Comparison of ENCODE assay signal across 8 cellular contexts in genomic region chr11:61701298-61701993, GRCh38. TPM values are rescaled to one million over a fixed set of nuclear protein-coding genes. Genes with fewer than 3 reads are reported as not detected.
DNase-seq lines count a peak whose midpoint lies in the region; ATAC-seq, FAIRE-seq and TF ChIP-seq lines count a peak whose summit lies in the region.

No MANE protein-coding gene starts in this region.

- TF ChIP-seq RAD21 in K562 (CRISPR knock-in tag; conservative IDR thresholded peaks at IDR 0.05 in 1 of 2, IDR thresholded peaks at IDR 0.05 in 1 of 2), result peak in 1 of 2 experiments; percentile 22; a peak in 1 of 4 replicates

- DNase-seq in DMS79 (lab: John Stamatoyannopoulos, UW) (peak; percentile 42), NCI-H146 treated with DMSO at 0.1 percent for 48 hours (lab: John Stamatoyannopoulos, UW; ENCODE audit: unreplicated experiment) (peak; percentile 13), K562 (ENCODE audit: extremely low read depth in 1 of 4, low spot score in 3 of 4) (peak; percentile 44 to 67 (median 56)), mucosa of descending colon (peak in 1 of 3 donors; percentile 67), foreskin melanocyte (no peak)

- ATAC-seq in K562 (peak; percentile 86), mucosa of descending colon (peak; percentile 21), GM18868 (IDR thresholded peaks at IDR 0.05; ENCODE audit: unreplicated experiment) (no peak), HG02884 (IDR thresholded peaks at IDR 0.05; ENCODE audit: unreplicated experiment) (no peak), HG03432 (IDR thresholded peaks at IDR 0.05; ENCODE audit: unreplicated experiment) (no peak)

- peak; percentile 75 for FAIRE-seq in K562 (lab: Jason Lieb, UNC)

- H3K9me3 ChIP-seq in K562 (replicated peaks; ENCODE audit: control insufficient read depth, insufficient read depth, low read depth, low read length) (no peaks in the 10 kb centered on the region), mucosa of descending colon (no peaks in the 10 kb centered on the region)

- H3K4me3 ChIP-seq in K562 (no peak overlapping the region), mucosa of descending colon (no peak overlapping the region)

- TF ChIP-seq CTCF in K562 (IDR thresholded peaks at IDR 0.05 in 2 of 3, conservative IDR thresholded peaks at IDR 0.05 in 1 of 3; ENCODE audit: insufficient read depth in 2 of 3, low read depth in 1 of 3, low read length in 3 of 3) (peak; percentile 47 to 63 (median 49); a peak in 5 of 6 replicates), mucosa of descending colon (IDR thresholded peaks at IDR 0.05) (no peak)

- CTCF ChIA-PET in K562 (lab: Yijun Ruan, JAX; ENCODE audit: low intra/inter-chr PET ratio), result no interaction called here

- no TSS peak for BruUV-seq in K562 (replicated peaks; lab: Mats Ljungman, UMichigan)

- H3K79me2 ChIP-seq in K562 (ENCODE audit: control insufficient read depth, insufficient read depth, low read length), result no peaks in the 10 kb centered on the region

- peak overlapping the region in 1 of 2 experiments; percentile 61; a peak in 1 of 4 replicates for H3K9ac ChIP-seq in K562 (ENCODE audit: insufficient read depth in 1 of 2, low read depth in 2 of 2, low read length in 2 of 2)

- intact Hi-C loops in K562 (cut with micrococcal nuclease), result no loop called here
- intact Hi-C loops in mucosa of descending colon (cut with DNase I, micrococcal nuclease), result no loop called here

- TF ChIP-seq EP300 in K562 (IDR thresholded peaks at IDR 0.05; ENCODE audit: low read length), result no peak

- H3K4me1 ChIP-seq in K562 (replicated peaks in 1 of 2; ENCODE audit: control insufficient read depth in 2 of 2, insufficient read depth in 2 of 2, low read length in 2 of 2) (peaks cover 0 to 29% of the 10 kb centered on the region in 2 experiments; a peak in 4 of 5 replicates), mucosa of descending colon (ENCODE audit: low read depth) (peaks cover 50% of the 10 kb centered on the region)

- 7% methylated on average over 16 of the region's 16 CpGs for WGBS in K562 (ENCODE audit: insufficient coverage, low coverage, missing lambda C conversion rate)

- in situ Hi-C loops in K562 (cut with MboI), result no loop called here

- POLR2A ChIA-PET in K562 (lab: Yijun Ruan, JAX), result interaction anchor here (0.6 kb wide), 1 partner anchor 24 kb away, joined by 3 read pairs; no protein-coding TSS in a partner anchor

- H3K36me3 ChIP-seq in K562 (ENCODE audit: control insufficient read depth, insufficient read depth, low read length), result no peaks in the 10 kb centered on the region
- no peaks in the 10 kb centered on the region for H3K36me3 ChIP-seq in mucosa of descending colon (ENCODE audit: low read depth)

- no peak overlapping the region for H3K4me2 ChIP-seq in K562 (ENCODE audit: insufficient read depth, low read length)

- peaks cover 17% of the 10 kb centered on the region for H4K20me1 ChIP-seq in K562 (replicated peaks; ENCODE audit: control insufficient read depth, insufficient read depth, low read length)

- TF ChIP-seq POLR2A in K562 (conservative IDR thresholded peaks at IDR 0.05), result no peak

- H3K27me3 ChIP-seq in K562 (ENCODE audit: control insufficient read depth in 2 of 2, insufficient read depth in 2 of 2, low read length in 2 of 2), result peaks cover 18 to 65% of the 10 kb centered on the region in 2 experiments; a peak in 4 of 5 replicates

- H2AFZ ChIP-seq in K562 (ENCODE audit: low read depth, low read length), result no peak overlapping the region

- H3K27ac ChIP-seq in K562 (ENCODE audit: extremely low read depth, low read depth, low read length), result no peak overlapping the region

- no peaks in the 10 kb centered on the region for H3K9me1 ChIP-seq in K562 (ENCODE audit: control insufficient read depth, insufficient read depth, low read length)

TF ChIP-seq in K562, 482 proteins besides CTCF, POLR2A, EP300 and RAD21 (continues in another document):
- TF ChIP-seq NRF1 (conservative IDR thresholded peaks at IDR 0.05 in 1 of 2, IDR thresholded peaks at IDR 0.05 in 1 of 2) (peak; percentile 23 to 30; a peak in 2 of 4 replicates), RFX7 (CRISPR knock-in tag; IDR thresholded peaks at IDR 0.05) (no peak), BRD9 (IDR thresholded peaks at IDR 0.05; ENCODE audit: low read depth, partially characterized antibody) (no peak), NR1H2 (CRISPR knock-in tag; IDR thresholded peaks at IDR 0.05) (no peak), ZNF174 (CRISPR knock-in tag; IDR thresholded peaks at IDR 0.05) (no peak), FOXJ3 (CRISPR knock-in tag; IDR thresholded peaks at IDR 0.05) (no peak), CTCFL (IDR thresholded peaks at IDR 0.05; ENCODE audit: borderline replicate concordance, insufficient read depth, low read depth, low read length, poor library complexity, severe bottlenecking) (peak; percentile 37), ZNF24 (IDR thresholded peaks at IDR 0.05) (no peak), ID3 (CRISPR knock-in tag; IDR thresholded peaks at IDR 0.05) (no peak), ID3 (tag; IDR thresholded peaks at IDR 0.05) (no peak), CEBPB (tag; IDR thresholded peaks at IDR 0.05) (0 out of 2 replicates have a peak, but pooled peaks have one; percentile 33), POLR2G (IDR thresholded peaks at IDR 0.05; ENCODE audit: low read depth, low read length) (no peak), RBM17 (IDR thresholded peaks at IDR 0.05; ENCODE audit: borderline replicate concordance, low read depth, low read length) (no peak), BHLHE40 (IDR thresholded peaks at IDR 0.05; ENCODE audit: low read length) (0 out of 2 replicates have a peak, but pooled peaks have one; percentile 18), ZNF436 (CRISPR knock-in tag; IDR thresholded peaks at IDR 0.05) (no peak)
- TF ChIP-seq, protein P1, sequence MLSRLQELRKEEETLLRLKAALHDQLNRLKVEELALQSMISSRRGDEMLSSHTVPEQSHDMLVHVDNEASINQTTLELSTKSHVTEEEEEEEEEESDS (CRISPR knock-in tag; IDR thresholded peaks at IDR 0.05), result no peak

RNA-seq across cellular contexts. Expression of gene DAGLA, which starts 21.3 kb away (rescaled TPM):
- 0.16 and 1.5 TPM in 2 replicates for total RNA-seq in K562 (2011; cell fraction: chromatin; rRNA removed; ENCODE audit: low replicate concordance)
- 0.66 and 0.67 TPM in 2 replicates for total RNA-seq in K562 (2011; cell fraction: nucleolus; rRNA removed)
- 0.22 and 0.84 TPM in 2 replicates for total RNA-seq in K562 (2011; cell fraction: nucleoplasm; rRNA removed)
- total RNA-seq in K562 (2014; rRNA removed) (0.08 TPM in 1 of 2 replicates, not detected in the other), K562 (2014; rRNA removed; fragmentation: Illumina TruSeq; extraction: Trizol) (not detected in 2 replicates), K562 (2015; rRNA removed; fragmentation: Illumina TruSeq; extraction: Trizol) (0.04 TPM in 2 replicates), K562 (2021) (0.13 and 0.16 TPM in 2 replicates), mucosa of descending colon (10 to 100 TPM in 2 of 3 donors, 1 to 10 TPM in 1; 7.2 to 12.0 (median 11.9) TPM)
- polyA plus RNA-seq in K562 (2011; rRNA removed) (0.07 TPM in 2 replicates), K562 (2014; fragmentation: Illumina TruSeq; extraction: Trizol) (0.04 and 0.11 TPM in 2 replicates), K562 (2014; fragmentation: Nextera tagmentation; extraction: Ambion mirVana) (not detected), K562 (2014; rRNA removed) (0.03 and 0.07 TPM in 2 replicates)
- polyA plus RNA-seq in K562 (2011; cell fraction: cytosol; rRNA removed), result 0.09 and 0.22 TPM in 2 replicates
- polyA plus RNA-seq in K562 (2011; cell fraction: nucleus; rRNA removed), result 0.18 and 0.51 TPM in 2 replicates
- polyA plus RNA-seq in K562 (2012), result 0.09 and 0.14 TPM in 2 replicates
- polyA minus RNA-seq in K562 (2011; rRNA and poly(A)+ RNA removed), result 0.06 and 0.21 TPM in 2 replicates
- 0.18 and 0.29 TPM in 2 replicates for polyA minus RNA-seq in K562 (2011; cell fraction: cytosol; rRNA and poly(A)+ RNA removed)
- 0.22 and 0.67 TPM in 2 replicates for polyA minus RNA-seq in K562 (2011; cell fraction: nucleus; rRNA and poly(A)+ RNA removed)

RNA-seq across cellular contexts. Expression of gene MYRF, which starts 51.0 kb away (rescaled TPM):
- 95.5 and 239 TPM in 2 replicates for total RNA-seq in K562 (2011; cell fraction: chromatin; rRNA removed; ENCODE audit: low replicate concordance)
- total RNA-seq in K562 (2011; cell fraction: nucleolus; rRNA removed), result 109 and 132 TPM in 2 replicates
- 92.2 and 107 TPM in 2 replicates for total RNA-seq in K562 (2011; cell fraction: nucleoplasm; rRNA removed)
- 7.1 and 11.0 TPM in 2 replicates for total RNA-seq in K562 (2014; rRNA removed)
- total RNA-seq in K562 (2014; rRNA removed; fragmentation: Illumina TruSeq; extraction: Trizol), result 2.6 and 3.3 TPM in 2 replicates
- 4.0 and 4.1 TPM in 2 replicates for total RNA-seq in K562 (2015; rRNA removed; fragmentation: Illumina TruSeq; extraction: Trizol)
- 21.4 and 25.8 TPM in 2 replicates for total RNA-seq in K562 (2021)
- 10.4 and 16.6 TPM in 2 replicates for polyA plus RNA-seq in K562 (2011; rRNA removed)
- polyA plus RNA-seq in K562 (2011; cell fraction: cytosol; rRNA removed), result 13.6 and 26.3 TPM in 2 replicates
- polyA plus RNA-seq in K562 (2011; cell fraction: nucleus; rRNA removed), result 104 and 152 TPM in 2 replicates
- polyA plus RNA-seq in K562 (2012), result 14.8 and 25.8 TPM in 2 replicates
- polyA plus RNA-seq in K562 (2014; fragmentation: Illumina TruSeq; extraction: Trizol), result 14.7 and 17.8 TPM in 2 replicates
- 1 to 10 TPM; 2.3 TPM for polyA plus RNA-seq in K562 (2014; fragmentation: Nextera tagmentation; extraction: Ambion mirVana)
- 15.6 and 17.4 TPM in 2 replicates for polyA plus RNA-seq in K562 (2014; rRNA removed)
- 6.8 and 8.5 TPM in 2 replicates for polyA minus RNA-seq in K562 (2011; rRNA and poly(A)+ RNA removed)
- polyA minus RNA-seq in K562 (2011; cell fraction: cytosol; rRNA and poly(A)+ RNA removed), result 22.7 and 23.9 TPM in 2 replicates
- polyA minus RNA-seq in K562 (2011; cell fraction: nucleus; rRNA and poly(A)+ RNA removed), result 32.4 and 34.1 TPM in 2 replicates
- total RNA-seq in mucosa of descending colon, result 10 to 100 TPM in 2 of 3 donors, 1 to 10 TPM in 1; 7.8 to 15.6 (median 10.2) TPM

Comparison
In these comparisons a context has a peak if more than half of its experiments do, and no peak if none do; other contexts are left out.
1. ATAC-seq: peak in K562 (single experiment) and mucosa of descending colon (single experiment); none in GM18868 (single experiment), HG02884 (single experiment) and HG03432 (single experiment).